Comparison of ENCODE assay signal across 10 cellular contexts in genomic region chr9:133533878-133534277, GRCh38. TPM values are rescaled to one million over a fixed set of nuclear protein-coding genes. Genes with fewer than 3 reads are reported as not detected.
DNase-seq lines count a peak whose midpoint lies in the region; ATAC-seq, FAIRE-seq and TF ChIP-seq lines count a peak whose summit lies in the region.
"Had no signal": no experiment of that assay in that cellular context is flagged by ENCODE, and none has a peak within 500 bp of the region (broad histone marks: within the 10 kb centered on the region; RNA-seq: fewer than 3 reads in every experiment).

No MANE protein-coding gene starts in this region.

- H3K4me3 ChIP-seq in right cardiac atrium (ENCODE audit: low read length): peak overlapping the region; percentile 40

- H3K36me3 Mint-ChIP-seq in WTC11 (no peaks in the 10 kb centered on the region), HFFc6 (ENCODE audit: low read depth) (no peaks in the 10 kb centered on the region)
- no peaks in the 10 kb centered on the region for H3K36me3 Mint-ChIP-seq in activated CD4-positive, alpha-beta memory T cell treated with anti-CD3 and anti-CD28 coated beads, Interleukin-2, amount 10 ng/mL, durations not matched to agents 7 days and 5 days (ENCODE audit: low read depth)
- H3K36me3 Mint-ChIP-seq: memory B cell had no signal

- TF ChIP-seq CTCF in WTC11 (IDR thresholded peaks at IDR 0.05): no peak
- TF ChIP-seq CTCF in HFFc6 (IDR thresholded peaks at IDR 0.05): no peak

- H3K4me3 Mint-ChIP-seq in WTC11 (peak overlapping the region; percentile 20; the same call in 1 of the 2 replicates), HFFc6 (no peak overlapping the region)
- H3K4me3 Mint-ChIP-seq in activated CD4-positive, alpha-beta memory T cell treated with anti-CD3 and anti-CD28 coated beads, Interleukin-2, amount 10 ng/mL, durations not matched to agents 7 days and 5 days: no peak overlapping the region
- H3K4me3 Mint-ChIP-seq: memory B cell had no signal

- WGBS in right cardiac atrium: 37% methylated on average over 11 of the region's 11 CpGs

- POLR2A ChIA-PET in WTC11 (lab: Charles Lee): no interaction called here
- POLR2A ChIA-PET in activated CD4-positive, alpha-beta memory T cell treated with anti-CD3 and anti-CD28 coated beads, Interleukin-2, amount 10 ng/mL, durations not matched to agents 7 days and 5 days (lab: Charles Lee): no interaction called here

- CTCF ChIA-PET in WTC11 (lab: Charles Lee): interaction anchor here (0.7 to 2.6 kb wide), 15 partner anchors 16 to 209 kb away, joined by 3 to 11 read pairs (median 4); no protein-coding TSS in a partner anchor
- CTCF ChIA-PET in activated CD4-positive, alpha-beta memory T cell treated with anti-CD3 and anti-CD28 coated beads, Interleukin-2, amount 10 ng/mL, durations not matched to agents 7 days and 5 days (lab: Charles Lee): no interaction called here

- H3K9me3 ChIP-seq in right cardiac atrium (ENCODE audit: control insufficient read depth, low read length): no peaks in the 10 kb centered on the region

- H3K27me3 ChIP-seq in right cardiac atrium (ENCODE audit: control insufficient read depth, insufficient read depth): no peaks in the 10 kb centered on the region

- intact Hi-C loops in right cardiac atrium (cut with DNase I): loop anchor here in 3 of 4 donors (2.0 to 5.0 kb wide), 3 partner anchors 183 to 193 kb away; no protein-coding TSS in a partner anchor
- intact Hi-C loops in sciatic nerve (cut with DNase I): loop anchor here (10.0 kb wide), 1 partner anchor 181 kb away; no protein-coding TSS in a partner anchor

- ATAC-seq in WTC11 (no peak), right cardiac atrium (peak; percentile 22 to 26), sciatic nerve (peak; percentile 31), GM18498 (IDR thresholded peaks at IDR 0.05; ENCODE audit: unreplicated experiment) (no peak)

- H3K27ac Mint-ChIP-seq in WTC11: no peak overlapping the region
- no peak overlapping the region for H3K27ac Mint-ChIP-seq in activated CD4-positive, alpha-beta memory T cell treated with anti-CD3 and anti-CD28 coated beads, Interleukin-2, amount 10 ng/mL, durations not matched to agents 7 days and 5 days
- no peak overlapping the region for H3K27ac Mint-ChIP-seq in HFFc6
- H3K27ac Mint-ChIP-seq: memory B cell had no signal

- DNase-seq in GM04504 (ENCODE audit: low read depth) (peak; percentile 8), WTC11 (ENCODE audit: low spot score) (no peak), right cardiac atrium (peak; percentile 58 to 85 (median 81)), sciatic nerve (ENCODE audit: low spot score) (no peak), RCC 7860 (ENCODE audit: low spot score) (no peak), HFFc6 (no peak)
- no peak for DNase-seq in activated CD4-positive, alpha-beta memory T cell treated with anti-CD3 and anti-CD28 coated beads, Interleukin-2, amount 10 ng/mL, durations not matched to agents 7 days and 5 days
- DNase-seq: stimulated activated CD4-positive, alpha-beta T cell treated with anti-CD3 and anti-CD28 coated beads, Interleukin-2, amount 100 ng/mL, for 48 hours had no signal

- peaks cover 25% of the 10 kb centered on the region for H3K27me3 Mint-ChIP-seq in WTC11 (ENCODE audit: low read depth)
- peaks cover 17% of the 10 kb centered on the region for H3K27me3 Mint-ChIP-seq in activated CD4-positive, alpha-beta memory T cell treated with anti-CD3 and anti-CD28 coated beads, Interleukin-2, amount 10 ng/mL, durations not matched to agents 7 days and 5 days
- H3K27me3 Mint-ChIP-seq in HFFc6 (ENCODE audit: insufficient read depth): peaks cover 33% of the 10 kb centered on the region

- FAIRE-seq in RCC 7860 (lab: Jason Lieb, UNC): no peak

- no peaks in the 10 kb centered on the region for H3K9me3 Mint-ChIP-seq in WTC11
- no peaks in the 10 kb centered on the region for H3K9me3 Mint-ChIP-seq in activated CD4-positive, alpha-beta memory T cell treated with anti-CD3 and anti-CD28 coated beads, Interleukin-2, amount 10 ng/mL, durations not matched to agents 7 days and 5 days
- no peaks in the 10 kb centered on the region for H3K9me3 Mint-ChIP-seq in HFFc6
- H3K9me3 Mint-ChIP-seq: memory B cell had no signal

- peak overlapping the region; percentile 49 for H3K27ac ChIP-seq in right cardiac atrium (ENCODE audit: low read length)

- peaks cover 2% of the 10 kb centered on the region for H3K4me1 ChIP-seq in right cardiac atrium (ENCODE audit: control insufficient read depth, insufficient read depth, low read length)

- H3K4me1 Mint-ChIP-seq in WTC11 (peaks cover 19% of the 10 kb centered on the region), HFFc6 (ENCODE audit: low read depth) (no peaks in the 10 kb centered on the region)
- no peaks in the 10 kb centered on the region for H3K4me1 Mint-ChIP-seq in activated CD4-positive, alpha-beta memory T cell treated with anti-CD3 and anti-CD28 coated beads, Interleukin-2, amount 10 ng/mL, durations not matched to agents 7 days and 5 days

TF ChIP-seq in WTC11, 78 proteins besides CTCF, POLR2A, EP300 and RAD21:
- no peak for TF ChIP-seq SOX15 (CRISPR knock-in tag; IDR thresholded peaks at IDR 0.05)
- TF ChIP-seq GTF2I (CRISPR knock-in tag; conservative IDR thresholded peaks at IDR 0.05): no peak
- TF ChIP-seq FOXP1 (CRISPR knock-in tag; IDR thresholded peaks at IDR 0.05; ENCODE audit: borderline replicate concordance): no peak
TF ChIP-seq in WTC11: peak in this region for 0.

RNA-seq across cellular contexts. Expression of gene ADAMTSL2, which starts 0.6 kb away (rescaled TPM):
- 0.64 to 0.87 TPM (median 0.64 TPM) in 3 replicates for total RNA-seq in WTC11 (2021)
- 10 to 100 TPM; 30.3 to 90.2 (median 47.1) TPM for total RNA-seq in right cardiac atrium
- polyA plus RNA-seq in right cardiac atrium: 37.3 TPM
- 22.3 TPM for total RNA-seq in sciatic nerve
- not detected for total RNA-seq in activated CD4-positive, alpha-beta memory T cell treated with anti-CD3 and anti-CD28 coated beads, Interleukin-2, amount 10 ng/mL, durations not matched to agents 7 days and 5 days
- total RNA-seq in HFFc6 (2021; fragmentation: NEBNext Ultra II Directional; extraction: Animal tissue kit (Norgen Biotek cat#: 25700)): under 1 TPM in 3 of 6 experiments, not detected in 3; 0.05 to 0.07 (median 0.06) TPM

RNA-seq across cellular contexts. Expression of gene MYMK, which starts 9.1 kb away (rescaled TPM):
- total RNA-seq in WTC11 (2021) (0.34 TPM in 1 of 3 replicates, not detected in the others), right cardiac atrium (not detected), sciatic nerve (not detected)
- polyA plus RNA-seq in right cardiac atrium: not detected
- not detected for total RNA-seq in activated CD4-positive, alpha-beta memory T cell treated with anti-CD3 and anti-CD28 coated beads, Interleukin-2, amount 10 ng/mL, durations not matched to agents 7 days and 5 days
- not detected for total RNA-seq in HFFc6 (2021; fragmentation: NEBNext Ultra II Directional; extraction: Animal tissue kit (Norgen Biotek cat#: 25700))

RNA-seq across cellular contexts. Expression of gene SLC2A6, which starts 55.0 kb away (rescaled TPM):
- total RNA-seq in WTC11 (2021) (13.4 to 16.6 TPM (median 14.2 TPM) in 3 replicates), right cardiac atrium (1 to 10 TPM; 1.7 to 4.0 (median 3.6) TPM), sciatic nerve (3.3 TPM)
- 3.7 TPM for polyA plus RNA-seq in right cardiac atrium
- total RNA-seq in activated CD4-positive, alpha-beta memory T cell treated with anti-CD3 and anti-CD28 coated beads, Interleukin-2, amount 10 ng/mL, durations not matched to agents 7 days and 5 days: 1 to 10 TPM; 1.2 to 2.0 TPM
- total RNA-seq in HFFc6 (2021; fragmentation: NEBNext Ultra II Directional; extraction: Animal tissue kit (Norgen Biotek cat#: 25700)): 10 to 100 TPM in 5 of 6 experiments, 1 to 10 TPM in 1; 9.4 to 12.6 (median 11.3) TPM

Comparison
In these comparisons a context has a peak if more than half of its experiments do, and no peak if none do; other contexts are left out.
1. DNase-seq: peak in GM04504 (single experiment) and right cardiac atrium (3 of 3); none in WTC11 (single experiment), sciatic nerve (single experiment), RCC 7860 (single experiment), activated CD4-positive, alpha-beta memory T cell treated with anti-CD3 and anti-CD28 coated beads, Interleukin-2, amount 10 ng/mL, durations not matched to agents 7 days and 5 days (single experiment) and HFFc6 (single experiment).
2. ATAC-seq: peak in right cardiac atrium (2 of 2) and sciatic nerve (single experiment); none in WTC11 (single experiment) and GM18498 (single experiment).
3. RNA of gene ADAMTSL2, which starts 0.6 kb away (total RNA-seq): 30.3 to 90.2 TPM in right cardiac atrium and 22.3 TPM in sciatic nerve (single experiment); 0.64 to 0.87 TPM in WTC11, 0.05 to 0.07 TPM in HFFc6 and not detected in activated CD4-positive, alpha-beta memory T cell treated with anti-CD3 and anti-CD28 coated beads, Interleukin-2, amount 10 ng/mL, durations not matched to agents 7 days and 5 days; every median in the first group is over 10 times any median in the second.